In genomic region chr7:34277016-34277800, GRCh38 we compare ENCODE assay signal across 10 cellular contexts.
DNase-seq lines count a peak whose midpoint lies in the region; ATAC-seq, FAIRE-seq and TF ChIP-seq lines count a peak whose summit lies in the region.
"Had no signal": no experiment of that assay in that cellular context is flagged by ENCODE, and none has a peak within 500 bp of the region (broad histone marks: within the 10 kb centered on the region; RNA-seq: fewer than 3 reads in every experiment).

No MANE protein-coding gene starts in this region.

- no peaks in the 10 kb centered on the region for H3K27me3 ChIP-seq in GM12878 (replicated peaks in 1 of 2; ENCODE audit: control insufficient read depth in 2 of 2, insufficient read depth in 2 of 2, low read length in 1 of 2)

- RAD21 ChIA-PET in GM12878 (lab: Charles Lee; ENCODE audit: unreplicated experiment): no interaction called here

- FAIRE-seq in GM12878 (lab: Jason Lieb, UNC) (no peak), GM12891 (lab: Jason Lieb, UNC) (no peak)

- POLR2A ChIA-PET in GM12878 (lab: Charles Lee): no interaction called here

- no peak overlapping the region for H2AFZ ChIP-seq in GM12878 (ENCODE audit: control insufficient read depth, low read depth, low read length)

- no peak overlapping the region for H3K4me2 ChIP-seq in GM12878 (ENCODE audit: control insufficient read depth, insufficient read depth)

- no peak for TF ChIP-seq CTCF in GM12878 (IDR thresholded peaks at IDR 0.05 in 2 of 3, conservative IDR thresholded peaks at IDR 0.05 in 1 of 3; ENCODE audit: control insufficient read depth in 2 of 3, extremely low read depth in 1 of 3, insufficient read depth in 1 of 3, low read depth in 3 of 3, low read length in 3 of 3)

- TF ChIP-seq POLR2A in GM12878 (IDR thresholded peaks at IDR 0.05; ENCODE audit: low read depth, low read length) (no peak), GM12891 (IDR thresholded peaks at IDR 0.05; ENCODE audit: low read depth, low read length) (no peak)

- WGBS in GM12878 (ENCODE audit: insufficient coverage, insufficient replicate concordance, low lambda C conversion rate, missing lambda C conversion rate): 35% methylated on average over 7 of the region's 7 CpGs

- no peaks in the 10 kb centered on the region; the same call in 2 of the 3 replicates for H3K9me3 ChIP-seq in GM12878 (replicated peaks; ENCODE audit: control insufficient read depth, insufficient read depth, low read length)

- H3K36me3 ChIP-seq in GM12878 (ENCODE audit: control insufficient read depth in 2 of 2, insufficient read depth in 2 of 2, low read length in 1 of 2): no peaks in the 10 kb centered on the region

- CTCF ChIA-PET in GM12878 (lab: Yijun Ruan, JAX): no interaction called here

- no peak for TF ChIP-seq RAD21 in GM12878 (IDR thresholded peaks at IDR 0.05; ENCODE audit: insufficient read depth, low read depth, low read length)

- SMC1A ChIA-PET in GM12878 (lab: Charles Lee; ENCODE audit: uncharacterized antibody, unreplicated experiment): interaction anchor here (1.2 kb wide), 1 partner anchor 11 kb away, joined by 5 read pairs; no protein-coding TSS in a partner anchor

- no peak for TF ChIP-seq EP300 in GM12878 (IDR thresholded peaks at IDR 0.05; ENCODE audit: borderline replicate concordance in 1 of 2, control insufficient read depth in 1 of 2, low read depth in 2 of 2, low read length in 2 of 2)

- no peak overlapping the region for H3K4me3 ChIP-seq in GM12878

- no peak overlapping the region for H3K9ac ChIP-seq in GM12878 (ENCODE audit: control insufficient read depth, insufficient read depth, low read length)

- BruUV-seq in GM12878 (replicated peaks; lab: Mats Ljungman, UMichigan): no TSS peak

- no peaks in the 10 kb centered on the region for H3K79me2 ChIP-seq in GM12878 (ENCODE audit: control insufficient read depth, insufficient read depth, low read length)

- peak; percentile 65 for ATAC-seq in GM21390 (IDR thresholded peaks at IDR 0.05; ENCODE audit: unreplicated experiment)
- ATAC-seq in GM12878: peak; percentile 97
- no peak for ATAC-seq in GM21723 (IDR thresholded peaks at IDR 0.05; ENCODE audit: unreplicated experiment)

- no peak overlapping the region for H3K27ac ChIP-seq in GM12878 (ENCODE audit: control insufficient read depth, insufficient read depth)

- no peaks in the 10 kb centered on the region for H3K4me1 ChIP-seq in GM12878 (ENCODE audit: control insufficient read depth, insufficient read depth, low read length)

- peak; percentile 82 for DNase-seq in Daoy (ENCODE audit: low read depth)
- DNase-seq in Kasumi-1 (lab: John Stamatoyannopoulos, UW): peak; percentile 69 to 73
- no peak for DNase-seq in GM12878 (ENCODE audit: low read depth, low spot score)
- no peak for DNase-seq in NCI-H526 (lab: John Stamatoyannopoulos, UW)
- no peak for DNase-seq in GM12891 (ENCODE audit: insufficient read length, low spot score)
- DNase-seq in D341Med (ENCODE audit: low spot score): no peak
- DNase-seq: activated CD4-positive, alpha-beta T cell treated with anti-CD3 and anti-CD28 coated beads for 1 hour; foreskin melanocyte had no signal

- intact Hi-C loops in GM12878 (cut with micrococcal nuclease; ENCODE audit: unreplicated experiment): no loop called here

- no peaks in the 10 kb centered on the region for H4K20me1 ChIP-seq in GM12878 (ENCODE audit: control insufficient read depth, insufficient read depth)

- in situ Hi-C loops in GM12878 (cut with MboI): no loop called here

TF ChIP-seq in GM12878, 131 proteins besides CTCF, POLR2A, EP300 and RAD21:
- no peak for TF ChIP-seq MEF2B (IDR thresholded peaks at IDR 0.05; ENCODE audit: partially characterized antibody, poor library complexity, severe bottlenecking)
- 0 out of 3 replicates have a peak, but pooled peaks have one; percentile 36 for TF ChIP-seq POU2F2 (IDR thresholded peaks at IDR 0.05; ENCODE audit: borderline replicate concordance, low read depth, low read length)

TF ChIP-seq in GM12891, 5 proteins besides CTCF, POLR2A, EP300 and RAD21:
- TF ChIP-seq POU2F2 (IDR thresholded peaks at IDR 0.05; ENCODE audit: low read depth, low read length) (no peak), TAF1 (IDR thresholded peaks at IDR 0.05; ENCODE audit: low read depth, low read length) (no peak), SPI1 (IDR thresholded peaks at IDR 0.05; ENCODE audit: low read depth, low read length) (no peak), POLR2AphosphoS5 (IDR thresholded peaks at IDR 0.05; ENCODE audit: low read depth, low read length) (no peak), PAX5 (IDR thresholded peaks at IDR 0.05; ENCODE audit: insufficient read depth, low read length, severe bottlenecking) (no peak)

Comparison
In these comparisons a context has a peak if more than half of its experiments do, and no peak if none do; other contexts are left out.
1. DNase-seq: peak in Daoy (single experiment) and Kasumi-1 (2 of 2); none in GM12878 (single experiment), NCI-H526 (0 of 2), GM12891 (single experiment) and D341Med (single experiment).